Comparison of ENCODE assay signal across 19 cellular contexts in genomic region chr18:45337477-45337876, GRCh38.
A peak's percentile ranks its signal among the peaks of the same experiment; 100 is the strongest.
DNase-seq lines count a peak whose midpoint lies in the region; ATAC-seq and TF ChIP-seq lines count a peak whose summit lies in the region.
"Had no signal": no experiment of that assay in that cellular context is flagged by ENCODE, and none has a peak within 500 bp of the region (broad histone marks: within the 10 kb centered on the region; RNA-seq: fewer than 3 reads in every experiment).

No MANE protein-coding gene starts in this region.

- TF ChIP-seq CTCF in brain (conservative IDR thresholded peaks at IDR 0.05) (no peak), nephron (IDR thresholded peaks at IDR 0.05; ENCODE audit: unreplicated experiment in 3 of 3) (no peak), psoas muscle (IDR thresholded peaks at IDR 0.05) (no peak)

- H3K36me3 ChIP-seq in psoas muscle (ENCODE audit: insufficient read depth in 1 of 2, low read depth in 1 of 2): no peaks in the 10 kb centered on the region
- H3K36me3 ChIP-seq in skeletal muscle tissue (ENCODE audit: control insufficient read depth in 3 of 3, insufficient read depth in 3 of 3, low read length in 3 of 3): no peaks in the 10 kb centered on the region
- H3K36me3 ChIP-seq: BLaER1 treated with 17β-estradiol and CSF1 and Interleukin-3, amounts not matched to agents 10 nM and 100 nM had no signal

- H3K27ac ChIP-seq in psoas muscle: peak overlapping the region; percentile 78
- H3K27ac ChIP-seq in skeletal muscle tissue (ENCODE audit: low read depth, low read length): peak overlapping the region; percentile 76
- H3K27ac ChIP-seq: 22Rv1; A549; BLaER1 treated with 17β-estradiol and CSF1 and Interleukin-3, amounts not matched to agents 10 nM and 100 nM; C4-2B had no signal

- H3K27me3 Mint-ChIP-seq in brain (peaks cover 4% of the 10 kb centered on the region), nephron (ENCODE audit: low read depth) (no peaks in the 10 kb centered on the region)

- H3K4me1 Mint-ChIP-seq in brain (peaks cover 25% of the 10 kb centered on the region), nephron (peaks cover 44% of the 10 kb centered on the region)
- H3K4me1 Mint-ChIP-seq: B cell had no signal

- H3K9me3 Mint-ChIP-seq in brain (peaks cover 0 to 7% (median 0%) of the 10 kb centered on the region in 5 experiments), nephron (no peaks in the 10 kb centered on the region)
- H3K9me3 Mint-ChIP-seq: CD4-positive, alpha-beta T cell; CD8-positive, alpha-beta T cell had no signal

- H3K27me3 ChIP-seq in psoas muscle (ENCODE audit: insufficient read depth in 3 of 3, low read length in 2 of 3) (no peaks in the 10 kb centered on the region), skeletal muscle tissue (ENCODE audit: control insufficient read depth in 3 of 3, insufficient read depth in 3 of 3, low read length in 3 of 3) (no peaks in the 10 kb centered on the region)
- H3K27me3 ChIP-seq: BLaER1 treated with 17β-estradiol and CSF1 and Interleukin-3, amounts not matched to agents 10 nM and 100 nM had no signal

- 25 to 60% (median 26%) methylated on average over 1 of the region's 1 CpG for WGBS in psoas muscle, 3 donors

- no peak for DNase-seq in psoas muscle
- DNase-seq in NCI-H146 treated with DMSO at 0.1 percent for 48 hours (lab: John Stamatoyannopoulos, UW; ENCODE audit: unreplicated experiment): no peak
- no peak for DNase-seq in NCI-H510A (lab: John Stamatoyannopoulos, UW)
- DNase-seq: AML-193; Caco-2; Calu3; CD4-positive, alpha-beta T cell; CD8-positive, alpha-beta T cell; DMS79 treated with DMSO at 0.1 percent for 48 hours; GF-D8 had no signal

- H3K4me3 ChIP-seq in psoas muscle (no peak overlapping the region), skeletal muscle tissue (ENCODE audit: low read length in 3 of 3) (no peak overlapping the region)
- H3K4me3 ChIP-seq: A549; BLaER1 treated with 17β-estradiol and CSF1 and Interleukin-3, amounts not matched to agents 10 nM and 100 nM had no signal

- H3K36me3 Mint-ChIP-seq in brain: no peaks in the 10 kb centered on the region
- no peaks in the 10 kb centered on the region for H3K36me3 Mint-ChIP-seq in nephron (ENCODE audit: low read depth)
- H3K36me3 Mint-ChIP-seq: CD8-positive, alpha-beta T cell had no signal

- ATAC-seq in psoas muscle (peak in 3 of 4 donors; percentile 50 to 75 (median 70)), GM18511 (IDR thresholded peaks at IDR 0.05; ENCODE audit: unreplicated experiment) (no peak)
- ATAC-seq: A549; CD8-positive, alpha-beta T cell had no signal

- H3K9ac ChIP-seq in skeletal muscle tissue (ENCODE audit: low read depth in 1 of 3, low read length in 3 of 3): peak overlapping the region in 2 of 3 donors; percentile 9 to 22
- H3K9ac ChIP-seq: BLaER1 treated with 17β-estradiol and CSF1 and Interleukin-3, amounts not matched to agents 10 nM and 100 nM had no signal

- H3K9me3 ChIP-seq in psoas muscle: no peaks in the 10 kb centered on the region
- H3K9me3 ChIP-seq in skeletal muscle tissue (ENCODE audit: control insufficient read depth in 3 of 3, low read length in 3 of 3): no peaks in the 10 kb centered on the region
- H3K9me3 ChIP-seq: A549; BLaER1 treated with 17β-estradiol and CSF1 and Interleukin-3, amounts not matched to agents 10 nM and 100 nM; Caco-2 had no signal

- H3K4me1 ChIP-seq in psoas muscle (peaks cover 43% of the 10 kb centered on the region), skeletal muscle tissue (ENCODE audit: control insufficient read depth in 3 of 3, insufficient read depth in 3 of 3, low read length in 3 of 3) (peaks cover 16 to 30% (median 24%) of the 10 kb centered on the region in 3 donors)
- H3K4me1 ChIP-seq: A549, Caco-2 had no signal

- H3K4me3 Mint-ChIP-seq in brain (no peak overlapping the region), nephron (no peak overlapping the region)
- H3K4me3 Mint-ChIP-seq: B cell; CD4-positive, alpha-beta T cell; CD8-positive, alpha-beta T cell had no signal

- H3K27ac Mint-ChIP-seq in brain (peak overlapping the region in 3 of 5 experiments; percentile 7 to 26 (median 15)), nephron (peak overlapping the region; percentile 55 to 70 (median 55))
- H3K27ac Mint-ChIP-seq: B cell; CD4-positive, alpha-beta T cell; CD8-positive, alpha-beta T cell had no signal

- intact Hi-C loops in psoas muscle (cut with DNase I): loop anchor here in 1 of 2 donors (10.0 kb wide), 1 partner anchor 173 kb away; no protein-coding TSS in a partner anchor
